In the genomic region with DNA sequence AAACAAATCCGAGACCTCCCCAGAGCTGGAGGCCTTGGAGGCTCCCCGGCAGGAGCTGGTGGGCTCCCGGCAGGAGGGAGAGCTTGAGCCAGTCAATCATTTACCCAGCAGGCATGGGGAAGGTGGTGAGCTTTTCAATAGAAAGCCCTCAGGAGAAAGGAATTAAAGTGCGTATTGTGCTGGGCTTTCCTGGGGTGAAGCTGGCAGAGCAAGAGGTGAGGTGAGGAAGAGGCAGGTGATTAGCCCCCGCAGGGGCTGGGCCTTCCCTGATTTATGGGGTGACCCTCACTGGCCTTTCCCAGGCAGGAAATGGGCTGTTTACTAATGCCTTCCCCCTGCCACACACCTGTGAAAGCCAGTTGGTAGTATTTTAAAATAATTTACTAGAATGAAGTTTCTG, we compare ENCODE assay signal across 17 cellular contexts. TPM values are rescaled to one million over a fixed set of nuclear protein-coding genes. Genes with fewer than 3 reads are reported as not detected.
DNase-seq lines count a peak whose midpoint lies in the region; TF ChIP-seq lines count a peak whose summit lies in the region.
"Had no signal": no experiment of that assay in that cellular context is flagged by ENCODE, and none has a peak within 500 bp of the region (broad histone marks: within the 10 kb centered on the region; RNA-seq: fewer than 3 reads in every experiment).

No MANE protein-coding gene starts in this region.

- H3K56ac ChIP-seq in H9 (ENCODE audit: insufficient read length, low read depth, low read length) = no peak overlapping the region

- H4K20me1 ChIP-seq in H9 (ENCODE audit: control insufficient read depth, insufficient read depth, insufficient read length) = no peaks in the 10 kb centered on the region

- no peak overlapping the region for H3K4me2 ChIP-seq in H9 (ENCODE audit: insufficient read depth, insufficient read length, low read length)

- H3K79me1 ChIP-seq in H9 (ENCODE audit: insufficient read depth, low read depth, low read length, poor library complexity, severe bottlenecking) = no peaks in the 10 kb centered on the region

- no peak overlapping the region for H3K23ac ChIP-seq in H9 (ENCODE audit: insufficient read length, low read depth, low read length)

- H3K27me3 ChIP-seq in H9 (ENCODE audit: insufficient read depth, low read length) (no peaks in the 10 kb centered on the region), thyroid gland (no peaks in the 10 kb centered on the region)

- no peak overlapping the region for H3K4ac ChIP-seq in H9 (ENCODE audit: low read depth, low read length)

- H3K27ac ChIP-seq in H9 (ENCODE audit: insufficient read length, low read depth, low read length) = no peak overlapping the region
- no peak overlapping the region for H3K27ac ChIP-seq in thyroid gland

- WGBS in H9 (ENCODE audit: extremely low coverage, insufficient read length, low lambda C conversion rate) = no CpG with 5 or more reads among the region's 5 CpGs
- 49 to 50% methylated on average over 5 of the region's 5 CpGs for WGBS in thyroid gland, 2 donors

- no peak overlapping the region for H3T11ph ChIP-seq in H9 (ENCODE audit: low read length)

- H2BK120ac ChIP-seq in H9 (ENCODE audit: low read depth, low read length, poor library complexity, severe bottlenecking) = no peak overlapping the region

- H3K36me3 Mint-ChIP-seq in H9 (ENCODE audit: insufficient read depth in 1 of 3, low read depth in 3 of 3) (no peaks in the 10 kb centered on the region; a peak in 1 of 7 replicates), chondrocyte (ENCODE audit: low read depth) (no peaks in the 10 kb centered on the region), osteocyte (ENCODE audit: unreplicated experiment) (no peaks in the 10 kb centered on the region)
- H3K36me3 Mint-ChIP-seq: brain had no signal

- H3K9me3 ChIP-seq in H9 (ENCODE audit: control insufficient read depth, low read depth, low read length) (no peaks in the 10 kb centered on the region), thyroid gland (no peaks in the 10 kb centered on the region)

- TF ChIP-seq CTCF in H9 (conservative IDR thresholded peaks at IDR 0.05) (no peak), chondrocyte (IDR thresholded peaks at IDR 0.05) (no peak), osteocyte (IDR thresholded peaks at IDR 0.05) (no peak), thyroid gland (IDR thresholded peaks at IDR 0.05) (no peak)

- DNase-seq in H9 (no peak), NCI-H2227 treated with DMSO at 0.1 percent for 48 hours (lab: John Stamatoyannopoulos, UW) (peak; percentile 19), chondrocyte (ENCODE audit: low spot score) (no peak), osteocyte (ENCODE audit: extremely low spot score, unreplicated experiment) (no peak), NCI-H128 (lab: John Stamatoyannopoulos, UW; ENCODE audit: unreplicated experiment) (no peak), thyroid gland (no peak)
- no peak for DNase-seq in stimulated activated CD4-positive, alpha-beta T cell treated with anti-CD3 and anti-CD28 coated beads, Interleukin-2, amount 100 ng/mL, for 24 hours
- DNase-seq in central memory CD4-positive, alpha-beta T cell = no peak
- DNase-seq: activated gamma-delta T cell treated with Interleukin-2 at 50 U/mL for 16 hours, DMS53, glutamatergic neuron, islet precursor cell, NCI-H2029, T-helper 2 cell had no signal

- no peak overlapping the region for H4K91ac ChIP-seq in H9 (ENCODE audit: insufficient read length, low read depth, low read length)

- H3K18ac ChIP-seq in H9 (ENCODE audit: insufficient read length, low read depth, low read length) = no peak overlapping the region

- H3K4me3 Mint-ChIP-seq in H9 (no peak overlapping the region), chondrocyte (ENCODE audit: unreplicated experiment) (no peak overlapping the region), osteocyte (ENCODE audit: unreplicated experiment) (no peak overlapping the region)
- H3K4me3 Mint-ChIP-seq: brain had no signal

- H3K4me1 Mint-ChIP-seq in H9 = peaks cover 19 to 24% of the 10 kb centered on the region in 2 experiments
- H3K4me1 Mint-ChIP-seq in chondrocyte (ENCODE audit: low read depth) = peaks cover 49% of the 10 kb centered on the region
- peaks cover 33% of the 10 kb centered on the region for H3K4me1 Mint-ChIP-seq in osteocyte (ENCODE audit: unreplicated experiment)

- H3K79me2 ChIP-seq in H9 (ENCODE audit: insufficient read depth, low read length) = no peaks in the 10 kb centered on the region

- no peak overlapping the region for H2BK5ac ChIP-seq in H9 (ENCODE audit: insufficient read length, low read length)

- H3K36me3 ChIP-seq in thyroid gland = no peaks in the 10 kb centered on the region

- no peak overlapping the region for H4K5ac ChIP-seq in H9 (ENCODE audit: insufficient read length, low read depth, low read length)

- no peaks in the 10 kb centered on the region for H3K9me3 Mint-ChIP-seq in H9
- H3K9me3 Mint-ChIP-seq in chondrocyte (ENCODE audit: low read depth) = no peaks in the 10 kb centered on the region
- H3K9me3 Mint-ChIP-seq in osteocyte (ENCODE audit: unreplicated experiment) = no peaks in the 10 kb centered on the region

- H3K23me2 ChIP-seq in H9 (ENCODE audit: insufficient read length, low read depth, low read length, poor library complexity, severe bottlenecking) = no peaks in the 10 kb centered on the region

- no peak overlapping the region for H4K8ac ChIP-seq in H9 (replicated peaks; ENCODE audit: insufficient read length, low read depth, low read length)

- no peak overlapping the region for H2AFZ ChIP-seq in H9 (ENCODE audit: low read length)

- intact Hi-C loops in thyroid gland (cut with DNase I) = no loop called here

- no peak overlapping the region for H2BK20ac ChIP-seq in H9 (ENCODE audit: low read depth, low read length, poor library complexity, severe bottlenecking)

- H3K4me1 ChIP-seq in H9 (ENCODE audit: insufficient read depth, low read length) (peaks cover 8% of the 10 kb centered on the region; the same call in 1 of the 2 replicates), thyroid gland (no peaks in the 10 kb centered on the region)

- H3K4me3 ChIP-seq in thyroid gland (replicated peaks in 1 of 3) = no peak overlapping the region

- TF ChIP-seq POLR2A in thyroid gland (IDR thresholded peaks at IDR 0.05) = no peak

- H2AK5ac ChIP-seq in H9 (ENCODE audit: insufficient read length, low read length) = no peak overlapping the region

- H3K27me3 Mint-ChIP-seq in H9 (ENCODE audit: low read depth) (no peaks in the 10 kb centered on the region; the same call in 1 of the 2 replicates), chondrocyte (ENCODE audit: low read depth) (no peaks in the 10 kb centered on the region), osteocyte (ENCODE audit: unreplicated experiment) (no peaks in the 10 kb centered on the region)

- H3K9ac ChIP-seq in H9 (ENCODE audit: extremely low read depth, insufficient read length, low read length) = no peak overlapping the region

- peak overlapping the region; percentile 64 to 85 (median 77); a peak in 4 of 7 replicates for H3K27ac Mint-ChIP-seq in H9
- H3K27ac Mint-ChIP-seq in chondrocyte (ENCODE audit: unreplicated experiment) = peak overlapping the region; percentile 81
- H3K27ac Mint-ChIP-seq in osteocyte (ENCODE audit: unreplicated experiment) = peak overlapping the region; percentile 83

- no peak overlapping the region for H2BK12ac ChIP-seq in H9 (ENCODE audit: insufficient read length, low read depth, low read length)

- H2BK15ac ChIP-seq in H9 (ENCODE audit: low read depth, low read length) = no peak overlapping the region

- H3K14ac ChIP-seq in H9 (ENCODE audit: insufficient read depth, low read length) = no peak overlapping the region

RNA-seq across cellular contexts. Expression of a gene that starts 25.8 kb away (rescaled TPM):
- total RNA-seq in H9 (2021) (not detected in 2 replicates), chondrocyte (not detected in 3 replicates), osteocyte (not detected in 2 replicates), thyroid gland (not detected)
- total RNA-seq: M059J, temporal lobe had no signal
